1 cellular context compared by ENCODE assay signal in the genomic region with DNA sequence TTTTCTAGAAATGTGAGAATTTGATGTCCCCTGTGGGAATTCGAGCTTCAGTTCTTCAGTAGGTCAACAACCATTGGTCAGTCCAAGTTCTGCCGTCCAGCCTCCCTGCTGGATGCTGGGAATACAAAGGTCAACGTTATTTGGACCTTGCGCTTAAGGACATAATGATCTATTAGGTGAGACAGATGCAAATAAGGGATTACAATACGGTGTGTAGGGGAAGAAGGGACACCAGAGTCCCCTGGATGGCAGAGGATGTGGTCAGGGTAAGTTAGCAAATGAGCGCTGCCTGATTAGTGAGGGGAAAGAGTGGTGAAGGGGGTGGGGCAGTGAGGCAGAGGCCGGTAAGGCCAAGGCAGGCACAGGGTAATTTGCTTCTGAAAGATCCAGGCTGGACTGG.
TF ChIP-seq lines count a peak whose summit lies in the region.

No MANE protein-coding gene starts in this region.

TF ChIP-seq in K562, 482 proteins besides CTCF, POLR2A, EP300 and RAD21 (continued from another document):
- TF ChIP-seq, protein P1, sequence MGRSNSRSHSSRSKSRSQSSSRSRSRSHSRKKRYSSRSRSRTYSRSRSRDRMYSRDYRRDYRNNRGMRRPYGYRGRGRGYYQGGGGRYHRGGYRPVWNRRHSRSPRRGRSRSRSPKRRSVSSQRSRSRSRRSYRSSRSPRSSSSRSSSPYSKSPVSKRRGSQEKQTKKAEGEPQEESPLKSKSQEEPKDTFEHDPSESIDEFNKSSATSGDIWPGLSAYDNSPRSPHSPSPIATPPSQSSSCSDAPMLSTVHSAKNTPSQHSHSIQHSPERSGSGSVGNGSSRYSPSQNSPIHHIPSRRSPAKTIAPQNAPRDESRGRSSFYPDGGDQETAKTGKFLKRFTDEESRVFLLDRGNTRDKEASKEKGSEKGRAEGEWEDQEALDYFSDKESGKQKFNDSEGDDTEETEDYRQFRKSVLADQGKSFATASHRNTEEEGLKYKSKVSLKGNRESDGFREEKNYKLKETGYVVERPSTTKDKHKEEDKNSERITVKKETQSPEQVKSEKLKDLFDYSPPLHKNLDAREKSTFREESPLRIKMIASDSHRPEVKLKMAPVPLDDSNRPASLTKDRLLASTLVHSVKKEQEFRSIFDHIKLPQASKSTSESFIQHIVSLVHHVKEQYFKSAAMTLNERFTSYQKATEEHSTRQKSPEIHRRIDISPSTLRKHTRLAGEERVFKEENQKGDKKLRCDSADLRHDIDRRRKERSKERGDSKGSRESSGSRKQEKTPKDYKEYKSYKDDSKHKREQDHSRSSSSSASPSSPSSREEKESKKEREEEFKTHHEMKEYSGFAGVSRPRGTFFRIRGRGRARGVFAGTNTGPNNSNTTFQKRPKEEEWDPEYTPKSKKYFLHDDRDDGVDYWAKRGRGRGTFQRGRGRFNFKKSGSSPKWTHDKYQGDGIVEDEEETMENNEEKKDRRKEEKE (IDR thresholded peaks at IDR 0.05; ENCODE audit: borderline replicate concordance in 1 of 2, control insufficient read depth in 1 of 2, low read depth in 2 of 2, low read length in 1 of 2), result no peak
- TF ChIP-seq ZNF263 (CRISPR knock-in tag; IDR thresholded peaks at IDR 0.05; ENCODE audit: borderline replicate concordance) (no peak), RBM14 (IDR thresholded peaks at IDR 0.05; ENCODE audit: borderline replicate concordance, insufficient read depth, low read depth, low read length) (no peak), ZFP30 (CRISPR knock-in tag; IDR thresholded peaks at IDR 0.05; ENCODE audit: borderline replicate concordance) (no peak)
- TF ChIP-seq, protein P2, sequence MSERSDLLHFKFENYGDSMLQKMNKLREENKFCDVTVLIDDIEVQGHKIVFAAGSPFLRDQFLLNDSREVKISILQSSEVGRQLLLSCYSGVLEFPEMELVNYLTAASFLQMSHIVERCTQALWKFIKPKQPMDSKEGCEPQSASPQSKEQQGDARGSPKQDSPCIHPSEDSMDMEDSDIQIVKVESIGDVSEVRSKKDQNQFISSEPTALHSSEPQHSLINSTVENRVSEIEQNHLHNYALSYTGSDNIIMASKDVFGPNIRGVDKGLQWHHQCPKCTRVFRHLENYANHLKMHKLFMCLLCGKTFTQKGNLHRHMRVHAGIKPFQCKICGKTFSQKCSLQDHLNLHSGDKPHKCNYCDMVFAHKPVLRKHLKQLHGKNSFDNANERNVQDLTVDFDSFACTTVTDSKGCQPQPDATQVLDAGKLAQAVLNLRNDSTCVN (CRISPR knock-in tag; IDR thresholded peaks at IDR 0.05), result no peak
- TF ChIP-seq, protein P3, sequence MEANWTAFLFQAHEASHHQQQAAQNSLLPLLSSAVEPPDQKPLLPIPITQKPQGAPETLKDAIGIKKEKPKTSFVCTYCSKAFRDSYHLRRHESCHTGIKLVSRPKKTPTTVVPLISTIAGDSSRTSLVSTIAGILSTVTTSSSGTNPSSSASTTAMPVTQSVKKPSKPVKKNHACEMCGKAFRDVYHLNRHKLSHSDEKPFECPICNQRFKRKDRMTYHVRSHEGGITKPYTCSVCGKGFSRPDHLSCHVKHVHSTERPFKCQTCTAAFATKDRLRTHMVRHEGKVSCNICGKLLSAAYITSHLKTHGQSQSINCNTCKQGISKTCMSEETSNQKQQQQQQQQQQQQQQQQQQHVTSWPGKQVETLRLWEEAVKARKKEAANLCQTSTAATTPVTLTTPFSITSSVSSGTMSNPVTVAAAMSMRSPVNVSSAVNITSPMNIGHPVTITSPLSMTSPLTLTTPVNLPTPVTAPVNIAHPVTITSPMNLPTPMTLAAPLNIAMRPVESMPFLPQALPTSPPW (CRISPR knock-in tag; IDR thresholded peaks at IDR 0.05), result no peak
- TF ChIP-seq, protein P4, sequence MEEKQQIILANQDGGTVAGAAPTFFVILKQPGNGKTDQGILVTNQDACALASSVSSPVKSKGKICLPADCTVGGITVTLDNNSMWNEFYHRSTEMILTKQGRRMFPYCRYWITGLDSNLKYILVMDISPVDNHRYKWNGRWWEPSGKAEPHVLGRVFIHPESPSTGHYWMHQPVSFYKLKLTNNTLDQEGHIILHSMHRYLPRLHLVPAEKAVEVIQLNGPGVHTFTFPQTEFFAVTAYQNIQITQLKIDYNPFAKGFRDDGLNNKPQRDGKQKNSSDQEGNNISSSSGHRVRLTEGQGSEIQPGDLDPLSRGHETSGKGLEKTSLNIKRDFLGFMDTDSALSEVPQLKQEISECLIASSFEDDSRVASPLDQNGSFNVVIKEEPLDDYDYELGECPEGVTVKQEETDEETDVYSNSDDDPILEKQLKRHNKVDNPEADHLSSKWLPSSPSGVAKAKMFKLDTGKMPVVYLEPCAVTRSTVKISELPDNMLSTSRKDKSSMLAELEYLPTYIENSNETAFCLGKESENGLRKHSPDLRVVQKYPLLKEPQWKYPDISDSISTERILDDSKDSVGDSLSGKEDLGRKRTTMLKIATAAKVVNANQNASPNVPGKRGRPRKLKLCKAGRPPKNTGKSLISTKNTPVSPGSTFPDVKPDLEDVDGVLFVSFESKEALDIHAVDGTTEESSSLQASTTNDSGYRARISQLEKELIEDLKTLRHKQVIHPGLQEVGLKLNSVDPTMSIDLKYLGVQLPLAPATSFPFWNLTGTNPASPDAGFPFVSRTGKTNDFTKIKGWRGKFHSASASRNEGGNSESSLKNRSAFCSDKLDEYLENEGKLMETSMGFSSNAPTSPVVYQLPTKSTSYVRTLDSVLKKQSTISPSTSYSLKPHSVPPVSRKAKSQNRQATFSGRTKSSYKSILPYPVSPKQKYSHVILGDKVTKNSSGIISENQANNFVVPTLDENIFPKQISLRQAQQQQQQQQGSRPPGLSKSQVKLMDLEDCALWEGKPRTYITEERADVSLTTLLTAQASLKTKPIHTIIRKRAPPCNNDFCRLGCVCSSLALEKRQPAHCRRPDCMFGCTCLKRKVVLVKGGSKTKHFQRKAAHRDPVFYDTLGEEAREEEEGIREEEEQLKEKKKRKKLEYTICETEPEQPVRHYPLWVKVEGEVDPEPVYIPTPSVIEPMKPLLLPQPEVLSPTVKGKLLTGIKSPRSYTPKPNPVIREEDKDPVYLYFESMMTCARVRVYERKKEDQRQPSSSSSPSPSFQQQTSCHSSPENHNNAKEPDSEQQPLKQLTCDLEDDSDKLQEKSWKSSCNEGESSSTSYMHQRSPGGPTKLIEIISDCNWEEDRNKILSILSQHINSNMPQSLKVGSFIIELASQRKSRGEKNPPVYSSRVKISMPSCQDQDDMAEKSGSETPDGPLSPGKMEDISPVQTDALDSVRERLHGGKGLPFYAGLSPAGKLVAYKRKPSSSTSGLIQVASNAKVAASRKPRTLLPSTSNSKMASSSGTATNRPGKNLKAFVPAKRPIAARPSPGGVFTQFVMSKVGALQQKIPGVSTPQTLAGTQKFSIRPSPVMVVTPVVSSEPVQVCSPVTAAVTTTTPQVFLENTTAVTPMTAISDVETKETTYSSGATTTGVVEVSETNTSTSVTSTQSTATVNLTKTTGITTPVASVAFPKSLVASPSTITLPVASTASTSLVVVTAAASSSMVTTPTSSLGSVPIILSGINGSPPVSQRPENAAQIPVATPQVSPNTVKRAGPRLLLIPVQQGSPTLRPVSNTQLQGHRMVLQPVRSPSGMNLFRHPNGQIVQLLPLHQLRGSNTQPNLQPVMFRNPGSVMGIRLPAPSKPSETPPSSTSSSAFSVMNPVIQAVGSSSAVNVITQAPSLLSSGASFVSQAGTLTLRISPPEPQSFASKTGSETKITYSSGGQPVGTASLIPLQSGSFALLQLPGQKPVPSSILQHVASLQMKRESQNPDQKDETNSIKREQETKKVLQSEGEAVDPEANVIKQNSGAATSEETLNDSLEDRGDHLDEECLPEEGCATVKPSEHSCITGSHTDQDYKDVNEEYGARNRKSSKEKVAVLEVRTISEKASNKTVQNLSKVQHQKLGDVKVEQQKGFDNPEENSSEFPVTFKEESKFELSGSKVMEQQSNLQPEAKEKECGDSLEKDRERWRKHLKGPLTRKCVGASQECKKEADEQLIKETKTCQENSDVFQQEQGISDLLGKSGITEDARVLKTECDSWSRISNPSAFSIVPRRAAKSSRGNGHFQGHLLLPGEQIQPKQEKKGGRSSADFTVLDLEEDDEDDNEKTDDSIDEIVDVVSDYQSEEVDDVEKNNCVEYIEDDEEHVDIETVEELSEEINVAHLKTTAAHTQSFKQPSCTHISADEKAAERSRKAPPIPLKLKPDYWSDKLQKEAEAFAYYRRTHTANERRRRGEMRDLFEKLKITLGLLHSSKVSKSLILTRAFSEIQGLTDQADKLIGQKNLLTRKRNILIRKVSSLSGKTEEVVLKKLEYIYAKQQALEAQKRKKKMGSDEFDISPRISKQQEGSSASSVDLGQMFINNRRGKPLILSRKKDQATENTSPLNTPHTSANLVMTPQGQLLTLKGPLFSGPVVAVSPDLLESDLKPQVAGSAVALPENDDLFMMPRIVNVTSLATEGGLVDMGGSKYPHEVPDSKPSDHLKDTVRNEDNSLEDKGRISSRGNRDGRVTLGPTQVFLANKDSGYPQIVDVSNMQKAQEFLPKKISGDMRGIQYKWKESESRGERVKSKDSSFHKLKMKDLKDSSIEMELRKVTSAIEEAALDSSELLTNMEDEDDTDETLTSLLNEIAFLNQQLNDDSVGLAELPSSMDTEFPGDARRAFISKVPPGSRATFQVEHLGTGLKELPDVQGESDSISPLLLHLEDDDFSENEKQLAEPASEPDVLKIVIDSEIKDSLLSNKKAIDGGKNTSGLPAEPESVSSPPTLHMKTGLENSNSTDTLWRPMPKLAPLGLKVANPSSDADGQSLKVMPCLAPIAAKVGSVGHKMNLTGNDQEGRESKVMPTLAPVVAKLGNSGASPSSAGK (IDR thresholded peaks at IDR 0.05), result no peak
